ENCODE assay signal across 9 cellular contexts in genomic region chr7:155344270-155344617, GRCh38. TPM values are rescaled to one million over a fixed set of nuclear protein-coding genes. Genes with fewer than 3 reads are reported as not detected.
DNase-seq lines count a peak whose midpoint lies in the region; ATAC-seq and TF ChIP-seq lines count a peak whose summit lies in the region.
"Had no signal": no experiment of that assay in that cellular context is flagged by ENCODE, and none has a peak within 500 bp of the region (broad histone marks: within the 10 kb centered on the region; RNA-seq: fewer than 3 reads in every experiment).

No MANE protein-coding gene starts in this region.

- intact Hi-C loops in CD4-positive, alpha-beta memory T cell (cut with micrococcal nuclease), result loop anchor here (10.0 kb wide), 1 partner anchor 339 kb away; the partner anchor contains the start of gene PAXIP1

- no peak overlapping the region for H3K27ac Mint-ChIP-seq in CD4-positive, alpha-beta memory T cell
- no peak overlapping the region for H3K27ac Mint-ChIP-seq in immature natural killer cell

- H3K4ac ChIP-seq in trophoblast cell (ENCODE audit: low read depth, low read length), result no peak overlapping the region

- CTCF ChIA-PET in CD4-positive, alpha-beta memory T cell (lab: Charles Lee; ENCODE audit: partially characterized antibody), result interaction anchor here (0.6 to 5.8 kb wide), 38 partner anchors 13 to 432 kb away, joined by 3 to 116 read pairs (median 5); partner anchors contain the start of gene INSIG1

- no peak for TF ChIP-seq EP300 in gastroesophageal sphincter (IDR thresholded peaks at IDR 0.05)

- no peaks in the 10 kb centered on the region for H3K27me3 ChIP-seq in trophoblast cell (ENCODE audit: insufficient read depth, low read length)
- peaks cover 4% of the 10 kb centered on the region for H3K27me3 ChIP-seq in CD4-positive, alpha-beta memory T cell (ENCODE audit: insufficient read depth, low read length)
- peaks cover 43% of the 10 kb centered on the region for H3K27me3 ChIP-seq in gastroesophageal sphincter

- ATAC-seq in GM19035 (IDR thresholded peaks at IDR 0.05; ENCODE audit: unreplicated experiment) (peak; percentile 46), HG02610 (IDR thresholded peaks at IDR 0.05; ENCODE audit: unreplicated experiment) (peak; percentile 49), gastroesophageal sphincter (no peak)

- WGBS in trophoblast cell (ENCODE audit: extremely low coverage, insufficient coverage, insufficient read length), result no CpG with 5 or more reads among the region's 16 CpGs
- WGBS in gastroesophageal sphincter (ENCODE audit: low coverage in 1 of 2), 2 donors, result 46 to 88% methylated on average over 3 to 12 of the region's 16 CpGs

- H3K36me3 ChIP-seq in SK-N-MC (ENCODE audit: insufficient read depth, low read length), result no peaks in the 10 kb centered on the region
- H3K36me3 ChIP-seq in trophoblast cell (ENCODE audit: control insufficient read depth in 1 of 2, insufficient read depth in 2 of 2, low read length in 2 of 2), result no peaks in the 10 kb centered on the region
- H3K36me3 ChIP-seq in CD4-positive, alpha-beta memory T cell (ENCODE audit: insufficient read depth, low read length), result no peaks in the 10 kb centered on the region
- no peaks in the 10 kb centered on the region for H3K36me3 ChIP-seq in gastroesophageal sphincter

- H3K79me2 ChIP-seq in trophoblast cell (ENCODE audit: control insufficient read depth, insufficient read depth, low read length, poor library complexity), result no peaks in the 10 kb centered on the region

- H4K8ac ChIP-seq in trophoblast cell (ENCODE audit: low read depth, low read length), result no peak overlapping the region

- peak overlapping the region; percentile 69 for H2AFZ ChIP-seq in trophoblast cell (ENCODE audit: insufficient read depth, low read length, poor library complexity)

- H3K23ac ChIP-seq in trophoblast cell (ENCODE audit: low read length), result no peak overlapping the region

- peak overlapping the region in 3 of 8 donors; percentile 4 to 45 (median 42) for H3K4me3 Mint-ChIP-seq in CD4-positive, alpha-beta memory T cell
- no peak overlapping the region for H3K4me3 Mint-ChIP-seq in immature natural killer cell

- peak overlapping the region; percentile 77 for H3K4me3 ChIP-seq in SK-N-MC
- no peak overlapping the region for H3K4me3 ChIP-seq in trophoblast cell (ENCODE audit: low read depth, low read length)
- H3K4me3 ChIP-seq in CD4-positive, alpha-beta memory T cell (ENCODE audit: low read length in 2 of 2), result peak overlapping the region in 1 of 2 donors; percentile 54
- no peak overlapping the region for H3K4me3 ChIP-seq in gastroesophageal sphincter

- peak overlapping the region; percentile 53 for H4K91ac ChIP-seq in trophoblast cell (ENCODE audit: low read depth, low read length)

- peaks cover 3% of the 10 kb centered on the region for H3K79me1 ChIP-seq in trophoblast cell (ENCODE audit: low read length)

- no peak overlapping the region for H2AK5ac ChIP-seq in trophoblast cell (ENCODE audit: low read length)

- peaks cover 4 to 7% (median 5%) of the 10 kb centered on the region in 4 donors for H3K4me1 Mint-ChIP-seq in CD4-positive, alpha-beta memory T cell
- peaks cover 5 to 6% of the 10 kb centered on the region in 2 donors for H3K4me1 Mint-ChIP-seq in immature natural killer cell

- H3K27ac ChIP-seq in SK-N-MC (no peak overlapping the region), trophoblast cell (ENCODE audit: low read depth, low read length) (no peak overlapping the region), gastroesophageal sphincter (no peak overlapping the region)
- H3K27ac ChIP-seq in CD4-positive, alpha-beta memory T cell (ENCODE audit: low read depth, low read length), result no peak overlapping the region
- H3K27ac ChIP-seq: psoas muscle had no signal

- H2BK5ac ChIP-seq in trophoblast cell (ENCODE audit: low read depth, low read length, poor library complexity), result no peak overlapping the region

- H3K9me3 Mint-ChIP-seq in CD4-positive, alpha-beta memory T cell, result no peaks in the 10 kb centered on the region
- H3K9me3 Mint-ChIP-seq in immature natural killer cell, result no peaks in the 10 kb centered on the region

- DNase-seq in SK-N-MC (ENCODE audit: low read depth, low spot score), result no peak
- DNase-seq in trophoblast cell, result no peak
- no peak for DNase-seq in CD4-positive, alpha-beta memory T cell
- no peak for DNase-seq in central memory CD4-positive, alpha-beta T cell
- DNase-seq in immature natural killer cell, result no peak

- no peak overlapping the region for H3K14ac ChIP-seq in trophoblast cell (ENCODE audit: low read length)

- no peaks in the 10 kb centered on the region for H3K36me3 Mint-ChIP-seq in CD4-positive, alpha-beta memory T cell
- no peaks in the 10 kb centered on the region for H3K36me3 Mint-ChIP-seq in immature natural killer cell

- no peak overlapping the region for H3K18ac ChIP-seq in trophoblast cell (ENCODE audit: low read length)

- no peak overlapping the region for H4K12ac ChIP-seq in trophoblast cell (ENCODE audit: low read depth, low read length)

- no peak overlapping the region for H3K4me2 ChIP-seq in trophoblast cell (ENCODE audit: low read length)

- POLR2A ChIA-PET in CD4-positive, alpha-beta memory T cell (lab: Charles Lee; ENCODE audit: partially characterized antibody), result interaction anchor here (0.5 to 3.3 kb wide), 6 partner anchors 44 to 417 kb away, joined by 3 to 41 read pairs (median 6); partner anchors contain the start of gene INSIG1

- TF ChIP-seq CTCF in gastroesophageal sphincter (IDR thresholded peaks at IDR 0.05), result no peak

- H3K4me1 ChIP-seq in trophoblast cell (ENCODE audit: control insufficient read depth in 1 of 2, insufficient read depth in 2 of 2, low read length in 2 of 2) (no peaks in the 10 kb centered on the region), gastroesophageal sphincter (peaks cover 0 to 13% (median 4%) of the 10 kb centered on the region in 3 donors)
- H3K4me1 ChIP-seq in CD4-positive, alpha-beta memory T cell (ENCODE audit: insufficient read depth, low read length), result peaks cover 16% of the 10 kb centered on the region

- H3K9ac ChIP-seq in SK-N-MC (ENCODE audit: insufficient read length) (peak overlapping the region; percentile 55), trophoblast cell (ENCODE audit: low read length) (no peak overlapping the region)

- H2BK12ac ChIP-seq in trophoblast cell (ENCODE audit: low read length), result no peak overlapping the region

- TF ChIP-seq POLR2A in gastroesophageal sphincter (IDR thresholded peaks at IDR 0.05), result no peak

- H3K9me3 ChIP-seq in SK-N-MC (ENCODE audit: low read depth, low read length) (no peaks in the 10 kb centered on the region), trophoblast cell (ENCODE audit: insufficient read depth, low read depth, low read length) (peaks cover 7% of the 10 kb centered on the region), gastroesophageal sphincter (no peaks in the 10 kb centered on the region)
- H3K9me3 ChIP-seq in CD4-positive, alpha-beta memory T cell (ENCODE audit: control insufficient read depth in 1 of 2, low read length in 2 of 2), result no peaks in the 10 kb centered on the region
- H3K9me3 ChIP-seq: psoas muscle had no signal

- no peak overlapping the region for H2BK120ac ChIP-seq in trophoblast cell (ENCODE audit: insufficient read depth, low read length, poor library complexity)

- H3K27me3 Mint-ChIP-seq in CD4-positive, alpha-beta memory T cell, result peaks cover 0 to 3% of the 10 kb centered on the region in 2 donors
- peaks cover 0 to 6% (median 0%) of the 10 kb centered on the region in 3 donors for H3K27me3 Mint-ChIP-seq in immature natural killer cell (ENCODE audit: low read depth in 3 of 3)

RNA-seq across cellular contexts. Expression of gene INSIG1, which starts 46.6 kb away (rescaled TPM):
- polyA plus RNA-seq in trophoblast cell (2013), result 182 and 192 TPM in 2 replicates
- total RNA-seq in CD4-positive, alpha-beta memory T cell, result 10 to 100 TPM; 41.8 to 43.0 TPM
- 10 to 100 TPM; 28.1 to 41.7 TPM for polyA plus RNA-seq in CD4-positive, alpha-beta memory T cell
- total RNA-seq in gastroesophageal sphincter, result 10 to 100 TPM; 18.8 to 52.1 (median 30.7) TPM
- 10 to 100 TPM; 63.9 to 90.8 (median 66.6) TPM for polyA plus RNA-seq in immature natural killer cell
